ENCODE assay signal across 8 cellular contexts in the genomic region with DNA sequence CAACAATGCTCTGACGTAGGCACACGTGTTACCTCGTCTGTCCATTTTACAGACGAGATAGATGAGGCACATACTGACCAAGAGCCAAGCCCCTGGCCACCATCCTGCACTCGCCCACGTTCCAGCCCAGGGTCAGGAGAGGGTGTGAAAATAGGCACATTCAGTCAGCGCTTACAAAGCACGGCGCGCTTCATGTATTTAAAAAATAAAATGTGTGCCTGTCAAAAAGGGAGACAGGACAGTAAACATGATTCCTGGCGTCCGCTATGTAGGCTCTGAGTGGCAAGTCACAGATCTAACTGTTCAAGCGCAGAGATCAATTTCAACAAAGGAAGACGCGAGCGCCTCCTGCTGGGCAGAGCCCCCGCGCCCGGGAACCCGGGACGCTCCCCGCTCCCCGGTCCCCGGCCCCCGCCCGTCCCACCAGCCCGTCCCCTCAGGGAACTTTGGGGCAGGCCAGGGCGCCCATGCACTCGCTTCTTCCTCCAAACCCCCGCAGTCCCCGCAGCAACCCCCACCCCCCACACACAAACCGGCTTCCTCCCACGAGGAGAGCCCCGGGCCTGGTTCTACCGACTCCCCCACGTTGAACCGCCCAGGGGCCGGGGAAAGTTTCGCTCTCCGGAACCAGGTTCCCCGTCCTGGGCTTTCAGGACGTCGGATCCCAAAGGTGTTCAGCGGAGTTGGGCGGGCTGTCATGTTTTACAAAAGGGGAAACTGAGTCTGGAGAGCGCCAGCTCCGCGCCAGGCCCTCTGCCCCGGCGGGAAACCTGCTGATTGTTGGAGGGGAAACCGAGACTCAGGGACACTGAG. TPM values are rescaled to one million over a fixed set of nuclear protein-coding genes. Genes with fewer than 3 reads are reported as not detected.
A peak's percentile ranks its signal among the peaks of the same experiment; 100 is the strongest.
DNase-seq lines count a peak whose midpoint lies in the region; ATAC-seq and TF ChIP-seq lines count a peak whose summit lies in the region.

No MANE protein-coding gene starts in this region.

- TF ChIP-seq CTCF in choroid plexus epithelial cell (conservative IDR thresholded peaks at IDR 0.05; ENCODE audit: low read depth, low read length), result peak; percentile 70

- H3K9me3 Mint-ChIP-seq in CD8-positive, alpha-beta memory T cell, result no peaks in the 10 kb centered on the region

- no peaks in the 10 kb centered on the region for H3K27me3 Mint-ChIP-seq in CD8-positive, alpha-beta memory T cell

- H3K4me1 ChIP-seq in CD8-positive, alpha-beta memory T cell (ENCODE audit: insufficient read depth, low read length), result peaks cover 49% of the 10 kb centered on the region

- no peaks in the 10 kb centered on the region for H3K9me3 ChIP-seq in CD8-positive, alpha-beta memory T cell (ENCODE audit: low read length)

- no peaks in the 10 kb centered on the region for H3K36me3 ChIP-seq in CD8-positive, alpha-beta memory T cell (ENCODE audit: insufficient read depth, low read length)

- POLR2A ChIA-PET in CD8-positive, alpha-beta memory T cell (lab: Charles Lee), result interaction anchor here (0.6 to 2.2 kb wide), 16 partner anchors 13 to 147 kb away, joined by 3 to 12 read pairs (median 4); a partner anchor contains a TSS

- H3K27ac Mint-ChIP-seq in CD8-positive, alpha-beta memory T cell, result peak overlapping the region; percentile 65 to 97 (median 96)

- peak overlapping the region; percentile 84 for H3K27ac ChIP-seq in CD8-positive, alpha-beta memory T cell (ENCODE audit: low read depth, low read length)

- DNase-seq in CD8-positive, alpha-beta memory T cell, result peak; percentile 81 to 91 (median 86)
- DNase-seq in GOT3 (lab: John Stamatoyannopoulos, UW) (peak; percentile 37), NCI-H2196 (lab: John Stamatoyannopoulos, UW; ENCODE audit: unreplicated experiment) (peak; percentile 56), choroid plexus epithelial cell (ENCODE audit: low read depth) (peak; percentile 78), kidney tubule cell (ENCODE audit: low spot score) (peak; percentile 83)
- peak; percentile 96 for DNase-seq in activated CD4-positive, alpha-beta T cell treated with anti-CD3 and anti-CD28 coated beads for 48 hours
- peak; percentile 78 to 91 for DNase-seq in stimulated activated CD4-positive, alpha-beta T cell treated with anti-CD3 and anti-CD28 coated beads, Interleukin-15, amount 100 ng/mL, for 48 hours (ENCODE audit: low read depth in 2 of 2)

- CTCF ChIA-PET in CD8-positive, alpha-beta memory T cell (lab: Charles Lee), result interaction anchor here (0.7 to 7.7 kb wide), 52 partner anchors 8 to 422 kb away, joined by 3 to 127 read pairs (median 6); a partner anchor contains a TSS

- H3K4me3 Mint-ChIP-seq in CD8-positive, alpha-beta memory T cell, result peak overlapping the region; percentile 81 to 92 (median 84)

- peaks cover 0 to 2% (median 0%) of the 10 kb centered on the region in 3 donors for H3K36me3 Mint-ChIP-seq in CD8-positive, alpha-beta memory T cell

- peaks cover 40 to 59% (median 45%) of the 10 kb centered on the region in 3 donors for H3K4me1 Mint-ChIP-seq in CD8-positive, alpha-beta memory T cell

- H3K27me3 ChIP-seq in CD8-positive, alpha-beta memory T cell (ENCODE audit: insufficient read depth, low read length, poor library complexity, severe bottlenecking), result no peaks in the 10 kb centered on the region

- H3K4me3 ChIP-seq in CD8-positive, alpha-beta memory T cell (ENCODE audit: low read length), result peak overlapping the region; percentile 82
- H3K4me3 ChIP-seq in choroid plexus epithelial cell (ENCODE audit: low read depth, low read length), result peak overlapping the region; percentile 75

- no peak for ATAC-seq in HG03139 (IDR thresholded peaks at IDR 0.05; ENCODE audit: unreplicated experiment)

RNA-seq across cellular contexts. Expression of a gene that starts 10.4 kb away (rescaled TPM):
- 1 to 10 TPM; 3.6 to 4.3 TPM for total RNA-seq in CD8-positive, alpha-beta memory T cell
- 1.8 TPM for polyA plus RNA-seq in CD8-positive, alpha-beta memory T cell

RNA-seq across cellular contexts. Expression of a gene that starts 13.8 kb away (rescaled TPM):
- total RNA-seq in CD8-positive, alpha-beta memory T cell, result under 1 TPM; 0.24 to 0.62 TPM
- polyA plus RNA-seq in CD8-positive, alpha-beta memory T cell, result 0.59 TPM

RNA-seq across cellular contexts. Expression of a gene that starts 45.6 kb away (rescaled TPM):
- total RNA-seq in CD8-positive, alpha-beta memory T cell, result 100 to 1,000 TPM; 433 to 452 TPM
- 1,206 TPM for polyA plus RNA-seq in CD8-positive, alpha-beta memory T cell

RNA-seq across cellular contexts. Expression of a gene that starts 48.8 kb away (rescaled TPM):
- total RNA-seq in CD8-positive, alpha-beta memory T cell, result 100 to 1,000 TPM; 238 to 243 TPM
- polyA plus RNA-seq in CD8-positive, alpha-beta memory T cell, result 459 TPM

Comparison
In these comparisons a context has a peak if more than half of its experiments do, and no peak if none do; other contexts are left out.
1. DNase-seq: peak in every context shown above with its lines; median percentile 96 in activated CD4-positive, alpha-beta T cell treated with anti-CD3 and anti-CD28 coated beads for 48 hours; 86 in CD8-positive, alpha-beta memory T cell; 84 in stimulated activated CD4-positive, alpha-beta T cell treated with anti-CD3 and anti-CD28 coated beads, Interleukin-15, amount 100 ng/mL, for 48 hours; 83 in kidney tubule cell; 78 in choroid plexus epithelial cell; 56 in NCI-H2196; 37 in GOT3.